11 cellular contexts compared by ENCODE assay signal in genomic region chr9:137275937-137276756, GRCh38. TPM values are rescaled to one million over a fixed set of nuclear protein-coding genes. Genes with fewer than 3 reads are reported as not detected.
DNase-seq lines count a peak whose midpoint lies in the region; ATAC-seq and TF ChIP-seq lines count a peak whose summit lies in the region.
"Had no signal": no experiment of that assay in that cellular context is flagged by ENCODE, and none has a peak within 500 bp of the region (broad histone marks: within the 10 kb centered on the region; RNA-seq: fewer than 3 reads in every experiment).

No MANE protein-coding gene starts in this region.

- peak overlapping the region; percentile 81 for H3K4me2 ChIP-seq in OCI-LY7 (ENCODE audit: low read length)
- H3K4me2 ChIP-seq: SK-N-SH had no signal

- no peaks in the 10 kb centered on the region for H3K9me3 Mint-ChIP-seq in CD14-positive monocyte
- H3K9me3 Mint-ChIP-seq in endothelial cell (ENCODE audit: unreplicated experiment), result no peaks in the 10 kb centered on the region
- no peaks in the 10 kb centered on the region for H3K9me3 Mint-ChIP-seq in osteocyte (ENCODE audit: unreplicated experiment)

- BruUV-seq in OCI-LY7 (replicated peaks; lab: Mats Ljungman, UMichigan), result no TSS peak

- no peak overlapping the region for H2AFZ ChIP-seq in OCI-LY7 (ENCODE audit: low read length)

- peaks cover 13 to 42% of the 10 kb centered on the region in 2 donors for H3K36me3 Mint-ChIP-seq in CD14-positive monocyte
- H3K36me3 Mint-ChIP-seq in endothelial cell (ENCODE audit: low read depth, unreplicated experiment), result peaks cover 4% of the 10 kb centered on the region
- H3K36me3 Mint-ChIP-seq in osteocyte (ENCODE audit: unreplicated experiment), result peaks cover 5% of the 10 kb centered on the region

- peak overlapping the region; percentile 88 to 93 for H3K4me3 Mint-ChIP-seq in CD14-positive monocyte
- H3K4me3 Mint-ChIP-seq in endothelial cell (ENCODE audit: unreplicated experiment), result no peak overlapping the region
- H3K4me3 Mint-ChIP-seq in osteocyte (ENCODE audit: unreplicated experiment), result no peak overlapping the region

- ATAC-seq in GM18867 (IDR thresholded peaks at IDR 0.05; ENCODE audit: unreplicated experiment) (no peak), HG02852 (IDR thresholded peaks at IDR 0.05; ENCODE audit: unreplicated experiment) (no peak)

- no peaks in the 10 kb centered on the region for H3K9me2 ChIP-seq in OCI-LY7 (ENCODE audit: insufficient read depth, low read length)
- H3K9me2 ChIP-seq: SK-N-SH had no signal

- H4K20me1 ChIP-seq in OCI-LY7 (ENCODE audit: insufficient read depth, low read length), result no peaks in the 10 kb centered on the region

- CTCF ChIA-PET in OCI-LY7 (lab: Charles Lee; ENCODE audit: unreplicated experiment), result no interaction called here

- peaks cover 62% of the 10 kb centered on the region for H3K4me1 ChIP-seq in OCI-LY7 (ENCODE audit: insufficient read depth, low read length, poor library complexity, severe bottlenecking)

- H3K27me3 Mint-ChIP-seq in CD14-positive monocyte (ENCODE audit: low read depth in 3 of 3) (peaks cover 0 to 4% (median 2%) of the 10 kb centered on the region in 3 donors), endothelial cell (ENCODE audit: unreplicated experiment) (peaks cover 9% of the 10 kb centered on the region), osteocyte (ENCODE audit: unreplicated experiment) (no peaks in the 10 kb centered on the region)

- TF ChIP-seq CTCF in CD14-positive monocyte (IDR thresholded peaks at IDR 0.05) (no peak), OCI-LY7 (conservative IDR thresholded peaks at IDR 0.05; ENCODE audit: low read length) (no peak), endothelial cell (IDR thresholded peaks at IDR 0.05; ENCODE audit: unreplicated experiment) (no peak), osteocyte (IDR thresholded peaks at IDR 0.05) (no peak)

- POLR2A ChIA-PET in OCI-LY7 (lab: Charles Lee), result no interaction called here

- H3K4me3 ChIP-seq in OCI-LY7 (ENCODE audit: low read depth, low read length, poor library complexity, severe bottlenecking), result peak overlapping the region; percentile 69

- H3K27ac ChIP-seq in OCI-LY7 (ENCODE audit: low read depth, low read length, poor library complexity, severe bottlenecking), result peak overlapping the region; percentile 77

- H3K27ac Mint-ChIP-seq in CD14-positive monocyte, result peak overlapping the region; percentile 7 to 99 (median 96)
- H3K27ac Mint-ChIP-seq in endothelial cell (ENCODE audit: unreplicated experiment), result peak overlapping the region; percentile 93
- peak overlapping the region; percentile 92 for H3K27ac Mint-ChIP-seq in osteocyte (ENCODE audit: unreplicated experiment)

- no peaks in the 10 kb centered on the region for H3K9me3 ChIP-seq in OCI-LY7 (ENCODE audit: low read length)
- H3K9me3 ChIP-seq: neutrophil, SK-N-SH had no signal

- H3K79me2 ChIP-seq in OCI-LY7 (ENCODE audit: insufficient read depth, low read depth, low read length), result no peaks in the 10 kb centered on the region

- H3K36me3 ChIP-seq in OCI-LY7 (ENCODE audit: insufficient read depth, low read length), result peaks cover 19% of the 10 kb centered on the region; the same call in 1 of the 2 replicates

- intact Hi-C loops in CD14-positive monocyte (cut with micrococcal nuclease) (no loop called here), OCI-LY7 (cut with micrococcal nuclease; ENCODE audit: unreplicated experiment) (loop anchor here (2.0 kb wide), 1 partner anchor 35 kb away; the partner anchor contains the start of gene TUBB4B)

- H3K4me1 Mint-ChIP-seq in CD14-positive monocyte (peaks cover 45% of the 10 kb centered on the region), endothelial cell (ENCODE audit: unreplicated experiment) (peaks cover 21% of the 10 kb centered on the region), osteocyte (ENCODE audit: unreplicated experiment) (peaks cover 26% of the 10 kb centered on the region)

- no peak for DNase-seq in CD14-positive monocyte (ENCODE audit: low spot score)
- no peak for DNase-seq in OCI-LY7 (ENCODE audit: low spot score)
- DNase-seq in endothelial cell (ENCODE audit: low spot score), result no peak
- no peak for DNase-seq in osteocyte (ENCODE audit: extremely low spot score, unreplicated experiment)
- no peak for DNase-seq in A172 (ENCODE audit: low spot score)
- no peak for DNase-seq in AML-193 (lab: John Stamatoyannopoulos, UW)
- DNase-seq: activated effector memory CD4-positive, alpha-beta T cell treated with Interleukin-2 at 50 U/mL for 16 hours; SK-N-SH had no signal

RNA-seq across cellular contexts. Expression of gene TOR4A, which starts 1.4 kb away (rescaled TPM):
- 10 to 100 TPM; 13.7 to 15.4 TPM for polyA plus RNA-seq in CD14-positive monocyte
- total RNA-seq in OCI-LY7 (2014; rRNA removed; shearing (Covaris generic)), result 11.6 and 11.7 TPM in 2 replicates
- total RNA-seq in OCI-LY7 (2022) (19.7 and 22.3 TPM in 2 replicates), endothelial cell (ENCODE audit: unreplicated experiment) (37.7 TPM), osteocyte (1.2 and 1.9 TPM in 2 replicates)
- 79.6 and 94.5 TPM in 2 replicates for total RNA-seq in A172 (2014; rRNA removed; shearing (Covaris generic))

RNA-seq across cellular contexts. Expression of gene NELFB, which starts 21.0 kb away (rescaled TPM):
- polyA plus RNA-seq in CD14-positive monocyte, result 10 to 100 TPM; 17.3 to 18.8 TPM
- 59.5 and 62.6 TPM in 2 replicates for total RNA-seq in OCI-LY7 (2014; rRNA removed; shearing (Covaris generic))
- total RNA-seq in OCI-LY7 (2022) (74.8 and 76.1 TPM in 2 replicates), endothelial cell (ENCODE audit: unreplicated experiment) (65.6 TPM), osteocyte (54.1 and 57.6 TPM in 2 replicates)
- total RNA-seq in A172 (2014; rRNA removed; shearing (Covaris generic)), result 104 and 116 TPM in 2 replicates

RNA-seq across cellular contexts. Expression of gene STPG3, which starts 25.1 kb away (rescaled TPM):
- polyA plus RNA-seq in CD14-positive monocyte, result not detected
- total RNA-seq in OCI-LY7 (2014; rRNA removed; shearing (Covaris generic)), result 0.73 TPM in 1 of 2 replicates, not detected in the other
- total RNA-seq in OCI-LY7 (2022) (1.7 and 2.7 TPM in 2 replicates), endothelial cell (ENCODE audit: unreplicated experiment) (not detected), osteocyte (0.50 and 0.78 TPM in 2 replicates)
- not detected in 2 replicates for total RNA-seq in A172 (2014; rRNA removed; shearing (Covaris generic))
- polyA plus RNA-seq: SK-N-SH had no signal

RNA-seq across cellular contexts. Expression of gene NRARP, which starts 25.9 kb away (rescaled TPM):
- not detected for polyA plus RNA-seq in CD14-positive monocyte
- total RNA-seq in OCI-LY7 (2014; rRNA removed; shearing (Covaris generic)), result 6.9 TPM in 2 replicates
- total RNA-seq in OCI-LY7 (2022), result 6.4 and 8.9 TPM in 2 replicates
- 170 TPM for total RNA-seq in endothelial cell (ENCODE audit: unreplicated experiment)
- 1.8 and 2.1 TPM in 2 replicates for total RNA-seq in osteocyte
- 0.40 and 0.43 TPM in 2 replicates for total RNA-seq in A172 (2014; rRNA removed; shearing (Covaris generic))

RNA-seq across cellular contexts. Expression of gene TUBB4B, which starts 35.1 kb away (rescaled TPM):
- 10 to 100 TPM; 58.1 to 70.8 TPM for polyA plus RNA-seq in CD14-positive monocyte
- total RNA-seq in OCI-LY7 (2014; rRNA removed; shearing (Covaris generic)), result 376 and 417 TPM in 2 replicates
- 402 and 443 TPM in 2 replicates for total RNA-seq in OCI-LY7 (2022)
- 134 TPM for total RNA-seq in endothelial cell (ENCODE audit: unreplicated experiment)
- 132 and 136 TPM in 2 replicates for total RNA-seq in osteocyte
- total RNA-seq in A172 (2014; rRNA removed; shearing (Covaris generic)), result 599 and 717 TPM in 2 replicates

Comparison
In these comparisons a context has a peak if more than half of its experiments do, and no peak if none do; other contexts are left out.
1. H3K4me3 Mint-ChIP-seq: peak in CD14-positive monocyte (2 of 2); none in endothelial cell (single experiment) and osteocyte (single experiment).
2. Peak in every context shown above with its lines, with median percentiles within 50 percentile points of each other: H3K27ac Mint-ChIP-seq.